11 cellular contexts compared by ENCODE assay signal in genomic region chr3:48431224-48432029, GRCh38. TPM values are rescaled to one million over a fixed set of nuclear protein-coding genes. Genes with fewer than 3 reads are reported as not detected.
A peak's percentile ranks its signal among the peaks of the same experiment; 100 is the strongest.
DNase-seq lines count a peak whose midpoint lies in the region; ATAC-seq and TF ChIP-seq lines count a peak whose summit lies in the region.
"Had no signal": no experiment of that assay in that cellular context is flagged by ENCODE, and none has a peak within 500 bp of the region (broad histone marks: within the 10 kb centered on the region; RNA-seq: fewer than 3 reads in every experiment).

No MANE protein-coding gene starts in this region.

- peaks cover 49% of the 10 kb centered on the region for H3F3A ChIP-seq in neural progenitor cell (ENCODE audit: low read depth)

- ATAC-seq in GM21447 (IDR thresholded peaks at IDR 0.05; ENCODE audit: unreplicated experiment) (no peak), psoas muscle (no peak)
- ATAC-seq: PC-3 had no signal

- peaks cover 22% of the 10 kb centered on the region for H4K20me1 ChIP-seq in neural progenitor cell (ENCODE audit: low read depth)

- H3K36me3 Mint-ChIP-seq in IgD-negative memory B cell (peaks cover 2% of the 10 kb centered on the region), neural progenitor cell (peaks cover 6% of the 10 kb centered on the region)

- no peak overlapping the region for H3K4me2 ChIP-seq in neural progenitor cell

- H3K27me3 Mint-ChIP-seq in IgD-negative memory B cell = peaks cover 12% of the 10 kb centered on the region
- H3K27me3 Mint-ChIP-seq in neural progenitor cell (ENCODE audit: insufficient read depth, low read depth) = no peaks in the 10 kb centered on the region

- H3K27me3 ChIP-seq in neural progenitor cell (no peaks in the 10 kb centered on the region), psoas muscle (ENCODE audit: insufficient read depth in 3 of 3, low read length in 2 of 3) (peaks cover 0 to 8% (median 2%) of the 10 kb centered on the region in 3 donors)

- H3K9me3 ChIP-seq in neural progenitor cell (ENCODE audit: low read depth) (no peaks in the 10 kb centered on the region), psoas muscle (no peaks in the 10 kb centered on the region)

- intact Hi-C loops in psoas muscle (cut with DNase I) = loop anchor here in 1 of 2 donors (5.0 kb wide), 1 partner anchor 199 kb away; no protein-coding TSS in a partner anchor

- H3K36me3 ChIP-seq in neural progenitor cell (no peaks in the 10 kb centered on the region), psoas muscle (ENCODE audit: insufficient read depth in 1 of 2, low read depth in 1 of 2) (peaks cover 3 to 27% of the 10 kb centered on the region in 2 donors)

- peaks cover 36% of the 10 kb centered on the region for H3K4me1 ChIP-seq in neural progenitor cell
- peaks cover 4% of the 10 kb centered on the region for H3K4me1 ChIP-seq in psoas muscle

- in situ Hi-C loops in ACHN (cut with HindIII; ENCODE audit: low pct_ligation_motif_present, low pct_unique_long_range_greater_than_20kb, low sequenced_read_pairs) = no loop called here

- H3K4me1 Mint-ChIP-seq in IgD-negative memory B cell (peaks cover 0 to 3% (median 3%) of the 10 kb centered on the region in 3 donors), neural progenitor cell (peaks cover 41% of the 10 kb centered on the region)

- H3K9me3 Mint-ChIP-seq in IgD-negative memory B cell (no peaks in the 10 kb centered on the region), neural progenitor cell (no peaks in the 10 kb centered on the region)

- H3K9ac ChIP-seq in neural progenitor cell = no peak overlapping the region

- H3K27ac ChIP-seq in 22Rv1 (peak overlapping the region; percentile 94), neural progenitor cell (no peak overlapping the region), psoas muscle (no peak overlapping the region)

- DNase-seq in epidermal melanocyte (ENCODE audit: insufficient read length, low spot score) (peak; percentile 15), neural progenitor cell (ENCODE audit: low spot score) (no peak), AG08395 (ENCODE audit: low spot score) (no peak), ACHN (no peak), psoas muscle (no peak)
- DNase-seq: activated CD4-positive, CD25-positive, alpha-beta regulatory T cell treated with anti-CD3 and anti-CD28 coated beads, Interleukin-2, amount 50 U/mL, for 72 hours; NCI-H187; PC-3 had no signal

- H3K27ac Mint-ChIP-seq in IgD-negative memory B cell = no peak overlapping the region
- peak overlapping the region; percentile 52 for H3K27ac Mint-ChIP-seq in neural progenitor cell

- H2AFZ ChIP-seq in neural progenitor cell (replicated peaks) = no peak overlapping the region

- H3K4me3 ChIP-seq in neural progenitor cell = no peak overlapping the region
- no peak overlapping the region for H3K4me3 ChIP-seq in psoas muscle

- H3K79me2 ChIP-seq in neural progenitor cell (ENCODE audit: low read depth) = peaks cover 56% of the 10 kb centered on the region

- H3K4me3 Mint-ChIP-seq in IgD-negative memory B cell (peak overlapping the region in 3 of 4 donors; percentile 49 to 79 (median 78)), neural progenitor cell (peak overlapping the region; percentile 91)

- TF ChIP-seq CTCF in 22Rv1 (IDR thresholded peaks at IDR 0.05) (no peak), neural progenitor cell (IDR thresholded peaks at IDR 0.05) (no peak), psoas muscle (IDR thresholded peaks at IDR 0.05) (no peak)

- 80 to 89% (median 80%) methylated on average over 8 of the region's 8 CpGs for WGBS in psoas muscle, 3 donors

RNA-seq across cellular contexts. Expression of gene PLXNB1, which starts 1.5 kb away (rescaled TPM):
- polyA plus RNA-seq in IgD-negative memory B cell (not detected), psoas muscle (1 to 10 TPM; 2.3 to 6.1 (median 2.5) TPM)
- total RNA-seq in neural progenitor cell (ENCODE audit: low replicate concordance) (53.6 and 142 TPM in 2 replicates), psoas muscle (1 to 10 TPM; 2.5 to 3.9 (median 2.8) TPM)

RNA-seq across cellular contexts. Expression of gene CCDC51, which starts 8.5 kb away (rescaled TPM):
- 13.4 TPM for polyA plus RNA-seq in IgD-negative memory B cell
- 13.9 and 22.0 TPM in 2 replicates for total RNA-seq in neural progenitor cell (ENCODE audit: low replicate concordance)
- 1 to 10 TPM; 5.3 to 9.5 (median 5.4) TPM for total RNA-seq in psoas muscle
- polyA plus RNA-seq in psoas muscle = 10 to 100 TPM in 2 of 3 donors, 1 to 10 TPM in 1; 7.7 to 19.6 (median 16.5) TPM

RNA-seq across cellular contexts. Expression of gene TMA7, which starts 8.6 kb away (rescaled TPM):
- polyA plus RNA-seq in IgD-negative memory B cell (701 TPM), psoas muscle (100 to 1,000 TPM; 295 to 342 (median 332) TPM)
- total RNA-seq in neural progenitor cell (ENCODE audit: low replicate concordance) (472 and 510 TPM in 2 replicates), psoas muscle (100 to 1,000 TPM; 156 to 218 (median 185) TPM)

RNA-seq across cellular contexts. Expression of gene ATRIP, which starts 15.1 kb away (rescaled TPM):
- 13.9 TPM for polyA plus RNA-seq in IgD-negative memory B cell
- 8.3 and 11.8 TPM in 2 replicates for total RNA-seq in neural progenitor cell (ENCODE audit: low replicate concordance)
- 1 to 10 TPM; 4.4 to 5.6 (median 5.2) TPM for total RNA-seq in psoas muscle
- polyA plus RNA-seq in psoas muscle = 1 to 10 TPM; 3.7 to 4.5 (median 3.9) TPM

RNA-seq across cellular contexts. Expression of gene FBXW12, which starts 59.4 kb away (rescaled TPM):
- polyA plus RNA-seq in IgD-negative memory B cell (not detected), psoas muscle (under 1 TPM in 1 of 3 donors, not detected in 2; 0.01 TPM)
- total RNA-seq in neural progenitor cell (ENCODE audit: low replicate concordance) (0.82 and 1.4 TPM in 2 replicates), psoas muscle (not detected)
- total RNA-seq: PC-3 had no signal

Comparison
In these comparisons a context has a peak if more than half of its experiments do, and no peak if none do; other contexts are left out.
1. RNA of gene PLXNB1, which starts 1.5 kb away (total RNA-seq): 53.6 to 142 TPM in neural progenitor cell; 2.5 to 3.9 TPM in psoas muscle; every median in the first group is over 10 times any median in the second.